In the genomic region with DNA sequence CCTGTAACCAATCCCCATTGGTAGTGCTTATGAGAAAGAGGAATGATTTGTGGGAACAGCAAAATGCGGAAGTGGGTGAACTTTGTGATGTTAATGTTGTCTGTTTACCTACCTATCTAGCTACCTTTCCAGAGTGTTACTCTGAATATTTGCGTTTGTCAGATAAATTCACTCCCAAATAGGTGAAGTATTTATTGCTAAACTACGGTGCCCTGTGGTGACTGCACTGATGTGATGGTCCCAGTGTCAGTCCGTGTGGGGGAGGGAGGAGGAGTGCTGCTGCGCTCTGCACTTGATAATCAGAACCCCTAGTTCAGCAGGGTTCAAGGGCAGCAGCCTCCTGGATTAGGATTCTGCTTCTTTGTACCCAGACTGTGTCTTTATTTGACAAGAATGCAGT, we compare ENCODE assay signal across 1 cellular context.
TF ChIP-seq lines count a peak whose summit lies in the region.

No MANE protein-coding gene starts in this region.

TF ChIP-seq in WTC11, 78 proteins besides CTCF, POLR2A, EP300 and RAD21 (continued from another document):
- TF ChIP-seq ZNF425 (CRISPR knock-in tag; conservative IDR thresholded peaks at IDR 0.05) = no peak
- TF ChIP-seq, protein P1, sequence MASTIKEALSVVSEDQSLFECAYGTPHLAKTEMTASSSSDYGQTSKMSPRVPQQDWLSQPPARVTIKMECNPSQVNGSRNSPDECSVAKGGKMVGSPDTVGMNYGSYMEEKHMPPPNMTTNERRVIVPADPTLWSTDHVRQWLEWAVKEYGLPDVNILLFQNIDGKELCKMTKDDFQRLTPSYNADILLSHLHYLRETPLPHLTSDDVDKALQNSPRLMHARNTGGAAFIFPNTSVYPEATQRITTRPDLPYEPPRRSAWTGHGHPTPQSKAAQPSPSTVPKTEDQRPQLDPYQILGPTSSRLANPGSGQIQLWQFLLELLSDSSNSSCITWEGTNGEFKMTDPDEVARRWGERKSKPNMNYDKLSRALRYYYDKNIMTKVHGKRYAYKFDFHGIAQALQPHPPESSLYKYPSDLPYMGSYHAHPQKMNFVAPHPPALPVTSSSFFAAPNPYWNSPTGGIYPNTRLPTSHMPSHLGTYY (CRISPR knock-in tag; IDR thresholded peaks at IDR 0.05) = no peak
